In genomic region chr19:43775299-43775890, GRCh38 we compare ENCODE assay signal across 22 cellular contexts. TPM values are rescaled to one million over a fixed set of nuclear protein-coding genes. Genes with fewer than 3 reads are reported as not detected.
DNase-seq lines count a peak whose midpoint lies in the region; ATAC-seq and TF ChIP-seq lines count a peak whose summit lies in the region.
"Had no signal": no experiment of that assay in that cellular context is flagged by ENCODE, and none has a peak within 500 bp of the region (broad histone marks: within the 10 kb centered on the region; RNA-seq: fewer than 3 reads in every experiment).

No MANE protein-coding gene starts in this region.

- WGBS in tibial nerve, 2 donors, result 95% methylated on average over 7 of the region's 7 CpGs

- POLR2A ChIA-PET in activated CD4-positive, alpha-beta T cell treated with anti-CD3 and anti-CD28 coated beads, Interleukin-2, amount 10 ng/mL, durations not matched to agents 7 days and 5 days (lab: Charles Lee), result no interaction called here
- POLR2A ChIA-PET in CD4-positive, alpha-beta memory T cell (lab: Charles Lee; ENCODE audit: partially characterized antibody), result interaction anchor here (1.0 to 7.8 kb wide), 4 partner anchors 8 to 21 kb away, joined by 3 to 106 read pairs (median 54); partner anchors contain the start of gene SMG9

- H3K27me3 ChIP-seq in CD4-positive, alpha-beta memory T cell (ENCODE audit: insufficient read depth, low read length), result no peaks in the 10 kb centered on the region
- peaks cover 0 to 18% of the 10 kb centered on the region in 2 donors for H3K27me3 ChIP-seq in tibial nerve
- H3K27me3 ChIP-seq: suprapubic skin had no signal

- peaks cover 20% of the 10 kb centered on the region for H3K36me3 ChIP-seq in CD4-positive, alpha-beta memory T cell (ENCODE audit: insufficient read depth, low read length)
- no peaks in the 10 kb centered on the region for H3K36me3 ChIP-seq in tibial nerve
- H3K36me3 ChIP-seq: suprapubic skin had no signal

- no peak overlapping the region for H3K27ac Mint-ChIP-seq in activated CD4-positive, alpha-beta T cell treated with anti-CD3 and anti-CD28 coated beads, Interleukin-2, amount 10 ng/mL, durations not matched to agents 7 days and 5 days
- H3K27ac Mint-ChIP-seq in CD4-positive, alpha-beta memory T cell, result peak overlapping the region in 4 of 7 donors; percentile 71 to 95 (median 80)
- H3K27ac Mint-ChIP-seq in activated T-helper 17 cell treated with anti-CD3 and anti-CD28 coated beads, Interleukin-2, amount 50 U/mL, for 72 hours, result peak overlapping the region; percentile 85
- peak overlapping the region in 5 of 6 donors; percentile 22 to 81 (median 66) for H3K27ac Mint-ChIP-seq in naive B cell

- intact Hi-C loops in CD4-positive, alpha-beta memory T cell (cut with micrococcal nuclease), result no loop called here

- peaks cover 28% of the 10 kb centered on the region for H3K36me3 Mint-ChIP-seq in activated CD4-positive, alpha-beta T cell treated with anti-CD3 and anti-CD28 coated beads, Interleukin-2, amount 10 ng/mL, durations not matched to agents 7 days and 5 days (ENCODE audit: low read depth)
- H3K36me3 Mint-ChIP-seq in CD4-positive, alpha-beta memory T cell, result peaks cover under 1 to 19% of the 10 kb centered on the region in 2 donors
- peaks cover 99% of the 10 kb centered on the region for H3K36me3 Mint-ChIP-seq in activated T-helper 17 cell treated with anti-CD3 and anti-CD28 coated beads, Interleukin-2, amount 50 U/mL, for 72 hours (ENCODE audit: low read depth)
- peaks cover 0 to 8% of the 10 kb centered on the region in 2 donors for H3K36me3 Mint-ChIP-seq in naive B cell

- no peak for TF ChIP-seq POLR2A in tibial nerve (IDR thresholded peaks at IDR 0.05)

- no peak for TF ChIP-seq EP300 in tibial nerve (IDR thresholded peaks at IDR 0.05)

- no peak for TF ChIP-seq CTCF in tibial nerve (IDR thresholded peaks at IDR 0.05)

- no peaks in the 10 kb centered on the region for H3K27me3 Mint-ChIP-seq in activated CD4-positive, alpha-beta T cell treated with anti-CD3 and anti-CD28 coated beads, Interleukin-2, amount 10 ng/mL, durations not matched to agents 7 days and 5 days
- no peaks in the 10 kb centered on the region for H3K27me3 Mint-ChIP-seq in CD4-positive, alpha-beta memory T cell
- H3K27me3 Mint-ChIP-seq in activated T-helper 17 cell treated with anti-CD3 and anti-CD28 coated beads, Interleukin-2, amount 50 U/mL, for 72 hours, result no peaks in the 10 kb centered on the region
- H3K27me3 Mint-ChIP-seq in naive B cell, result peaks cover 0 to 11% (median 0%) of the 10 kb centered on the region in 3 donors
- H3K27me3 Mint-ChIP-seq: effector memory CD8-positive, alpha-beta T cell had no signal

- no peak for DNase-seq in activated CD4-positive, alpha-beta T cell treated with anti-CD3 and anti-CD28 coated beads, Interleukin-2, amount 10 ng/mL, durations not matched to agents 7 days and 5 days
- DNase-seq in activated CD4-positive, alpha-beta T cell treated with anti-CD3 and anti-CD28 coated beads for 4 hours, result no peak
- DNase-seq in CD4-positive, alpha-beta memory T cell, result no peak
- no peak for DNase-seq in naive B cell
- no peak for DNase-seq in tibial nerve (ENCODE audit: low spot score in 2 of 2)
- no peak for DNase-seq in HK-2 (ENCODE audit: unreplicated experiment)
- no peak for DNase-seq in Ammon's horn (ENCODE audit: low spot score)
- DNase-seq: activated CD4-positive, alpha-beta T cell treated with anti-CD3 and anti-CD28 coated beads, Interleukin-2, amount 50 U/mL, for 1 hour; aorta; DMS79 treated with DMSO at 0.1 percent for 48 hours; effector memory CD8-positive, alpha-beta T cell; KG1; left cardiac atrium; NCI-H1930; stimulated activated CD4-positive, alpha-beta T cell treated with anti-CD3 and anti-CD28 coated beads, Interleukin-4, amount 100 ng/mL, for 4 hours had no signal

- peaks cover 44% of the 10 kb centered on the region for H3K4me1 Mint-ChIP-seq in activated CD4-positive, alpha-beta T cell treated with anti-CD3 and anti-CD28 coated beads, Interleukin-2, amount 10 ng/mL, durations not matched to agents 7 days and 5 days
- H3K4me1 Mint-ChIP-seq in CD4-positive, alpha-beta memory T cell, result peaks cover 31 to 59% (median 43%) of the 10 kb centered on the region in 4 donors
- peaks cover 29% of the 10 kb centered on the region for H3K4me1 Mint-ChIP-seq in activated T-helper 17 cell treated with anti-CD3 and anti-CD28 coated beads, Interleukin-2, amount 50 U/mL, for 72 hours
- H3K4me1 Mint-ChIP-seq in naive B cell, result peaks cover 47 to 69% (median 48%) of the 10 kb centered on the region in 3 donors

- H3K9me3 ChIP-seq in CD4-positive, alpha-beta memory T cell (ENCODE audit: control insufficient read depth in 1 of 2, low read length in 2 of 2), result no peaks in the 10 kb centered on the region
- H3K9me3 ChIP-seq in tibial nerve, result no peaks in the 10 kb centered on the region
- H3K9me3 ChIP-seq: A549, suprapubic skin had no signal

- CTCF ChIA-PET in activated CD4-positive, alpha-beta T cell treated with anti-CD3 and anti-CD28 coated beads, Interleukin-2, amount 10 ng/mL, durations not matched to agents 7 days and 5 days (lab: Charles Lee), result interaction anchor here (0.7 to 9.1 kb wide), 5 partner anchors 8 to 21 kb away, joined by 3 to 88 read pairs (median 3); no protein-coding TSS in a partner anchor
- CTCF ChIA-PET in CD4-positive, alpha-beta memory T cell (lab: Charles Lee; ENCODE audit: partially characterized antibody), result interaction anchor here (1.0 to 8.1 kb wide), 5 partner anchors 9 to 181 kb away, joined by 3 to 94 read pairs (median 4); no protein-coding TSS in a partner anchor

- peak overlapping the region; percentile 3 for H3K4me3 Mint-ChIP-seq in activated CD4-positive, alpha-beta T cell treated with anti-CD3 and anti-CD28 coated beads, Interleukin-2, amount 10 ng/mL, durations not matched to agents 7 days and 5 days
- H3K4me3 Mint-ChIP-seq in CD4-positive, alpha-beta memory T cell, result peak overlapping the region in 2 of 8 donors; percentile 17 to 58
- H3K4me3 Mint-ChIP-seq in activated T-helper 17 cell treated with anti-CD3 and anti-CD28 coated beads, Interleukin-2, amount 50 U/mL, for 72 hours, result peak overlapping the region; percentile 86
- peak overlapping the region in 3 of 8 donors; percentile 18 to 89 (median 53) for H3K4me3 Mint-ChIP-seq in naive B cell
- H3K4me3 Mint-ChIP-seq: effector memory CD8-positive, alpha-beta T cell had no signal

- no peak for ATAC-seq in activated T-helper 17 cell treated with anti-CD3 and anti-CD28 coated beads, Interleukin-2, amount 50 U/mL, for 72 hours (replicated peaks)
- ATAC-seq in naive B cell (ENCODE audit: low read depth in 2 of 2), result no peak
- ATAC-seq: A549; effector memory CD8-positive, alpha-beta T cell; HCT116 had no signal

- no peak overlapping the region for H3K4me3 ChIP-seq in CD4-positive, alpha-beta memory T cell (ENCODE audit: low read length in 2 of 2)
- H3K4me3 ChIP-seq in tibial nerve, result no peak overlapping the region
- H3K4me3 ChIP-seq: A549 had no signal

- no peaks in the 10 kb centered on the region for H3K9me3 Mint-ChIP-seq in activated CD4-positive, alpha-beta T cell treated with anti-CD3 and anti-CD28 coated beads, Interleukin-2, amount 10 ng/mL, durations not matched to agents 7 days and 5 days
- H3K9me3 Mint-ChIP-seq in CD4-positive, alpha-beta memory T cell, result no peaks in the 10 kb centered on the region
- H3K9me3 Mint-ChIP-seq in activated T-helper 17 cell treated with anti-CD3 and anti-CD28 coated beads, Interleukin-2, amount 50 U/mL, for 72 hours, result no peaks in the 10 kb centered on the region
- no peaks in the 10 kb centered on the region for H3K9me3 Mint-ChIP-seq in naive B cell
- H3K9me3 Mint-ChIP-seq: effector memory CD8-positive, alpha-beta T cell had no signal

- no peak overlapping the region for H3K27ac ChIP-seq in CD4-positive, alpha-beta memory T cell (ENCODE audit: low read depth, low read length)
- H3K27ac ChIP-seq in tibial nerve, result no peak overlapping the region
- H3K27ac ChIP-seq: C4-2B had no signal

- peaks cover 52% of the 10 kb centered on the region for H3K4me1 ChIP-seq in CD4-positive, alpha-beta memory T cell (ENCODE audit: insufficient read depth, low read length)
- H3K4me1 ChIP-seq in tibial nerve, result peaks cover 0 to 50% (median 25%) of the 10 kb centered on the region in 4 donors

RNA-seq across cellular contexts. Expression of gene KCNN4, which starts 5.4 kb away (rescaled TPM):
- total RNA-seq in activated CD4-positive, alpha-beta T cell treated with anti-CD3 and anti-CD28 coated beads, Interleukin-2, amount 10 ng/mL, durations not matched to agents 7 days and 5 days, result 10 to 100 TPM; 31.9 to 34.5 TPM
- total RNA-seq in CD4-positive, alpha-beta memory T cell, result 10 to 100 TPM; 33.6 to 33.9 TPM
- 10 to 100 TPM; 10.5 to 23.7 TPM for polyA plus RNA-seq in CD4-positive, alpha-beta memory T cell
- total RNA-seq in activated T-helper 17 cell treated with anti-CD3 and anti-CD28 coated beads, Interleukin-2, amount 50 U/mL, for 72 hours, result 100 to 1,000 TPM; 116 to 385 TPM
- polyA plus RNA-seq in naive B cell (ENCODE audit: low read depth in 6 of 6), result 10 to 100 TPM in 4 of 6 donors, 1 to 10 TPM in 2; 9.7 to 17.2 (median 10.3) TPM
- 10 to 100 TPM in 1 of 4 donors, 1 to 10 TPM in 3; 4.6 to 18.3 (median 6.8) TPM for total RNA-seq in tibial nerve

RNA-seq across cellular contexts. Expression of gene SMG9, which starts 20.6 kb away (rescaled TPM):
- 10 to 100 TPM; 69.1 to 71.0 TPM for total RNA-seq in activated CD4-positive, alpha-beta T cell treated with anti-CD3 and anti-CD28 coated beads, Interleukin-2, amount 10 ng/mL, durations not matched to agents 7 days and 5 days
- 10 to 100 TPM; 57.6 to 57.9 TPM for total RNA-seq in CD4-positive, alpha-beta memory T cell
- polyA plus RNA-seq in CD4-positive, alpha-beta memory T cell, result 10 to 100 TPM in 1 of 2 donors, 1 to 10 TPM in 1; 3.8 to 13.7 TPM
- total RNA-seq in activated T-helper 17 cell treated with anti-CD3 and anti-CD28 coated beads, Interleukin-2, amount 50 U/mL, for 72 hours, result 100 to 1,000 TPM in 1 of 2 donors, 10 to 100 TPM in 1; 70.4 to 109 TPM
- polyA plus RNA-seq in naive B cell (ENCODE audit: low read depth in 6 of 6), result 10 to 100 TPM in 2 of 6 donors, 1 to 10 TPM in 4; 2.7 to 13.0 (median 8.2) TPM
- total RNA-seq in tibial nerve, result 10 to 100 TPM; 14.6 to 49.8 (median 28.0) TPM

RNA-seq across cellular contexts. Expression of gene LYPD5, which starts 26.9 kb away (rescaled TPM):
- total RNA-seq in activated CD4-positive, alpha-beta T cell treated with anti-CD3 and anti-CD28 coated beads, Interleukin-2, amount 10 ng/mL, durations not matched to agents 7 days and 5 days, result under 1 TPM; 0.62 to 0.79 TPM
- under 1 TPM; 0.49 to 0.97 TPM for total RNA-seq in CD4-positive, alpha-beta memory T cell
- under 1 TPM; 0.27 to 0.50 TPM for polyA plus RNA-seq in CD4-positive, alpha-beta memory T cell
- total RNA-seq in activated T-helper 17 cell treated with anti-CD3 and anti-CD28 coated beads, Interleukin-2, amount 50 U/mL, for 72 hours, result 1 to 10 TPM in 1 of 2 donors, under 1 TPM in 1; 0.73 to 6.6 TPM
- polyA plus RNA-seq in naive B cell (ENCODE audit: low read depth in 6 of 6), result under 1 TPM in 2 of 6 donors, not detected in 4; 0.28 to 0.65 TPM
- 1 to 10 TPM in 1 of 4 donors, under 1 TPM in 3; 0.39 to 2.1 (median 0.53) TPM for total RNA-seq in tibial nerve
- total RNA-seq: chondrocyte had no signal

RNA-seq across cellular contexts. Expression of gene ZNF283, which starts 51.7 kb away (rescaled TPM):
- total RNA-seq in activated CD4-positive, alpha-beta T cell treated with anti-CD3 and anti-CD28 coated beads, Interleukin-2, amount 10 ng/mL, durations not matched to agents 7 days and 5 days, result 1 to 10 TPM; 6.1 to 7.4 TPM
- total RNA-seq in CD4-positive, alpha-beta memory T cell, result 10 to 100 TPM; 18.1 to 20.7 TPM
- 1 to 10 TPM; 4.3 to 4.9 TPM for polyA plus RNA-seq in CD4-positive, alpha-beta memory T cell
- 10 to 100 TPM in 1 of 2 donors, 1 to 10 TPM in 1; 7.7 to 12.3 TPM for total RNA-seq in activated T-helper 17 cell treated with anti-CD3 and anti-CD28 coated beads, Interleukin-2, amount 50 U/mL, for 72 hours
- polyA plus RNA-seq in naive B cell (ENCODE audit: low read depth in 6 of 6), result 1 to 10 TPM in 5 of 6 donors, not detected in 1; 2.0 to 6.4 (median 5.5) TPM
- total RNA-seq in tibial nerve, result 10 to 100 TPM in 2 of 4 donors, 1 to 10 TPM in 2; 4.2 to 12.3 (median 10.4) TPM

RNA-seq across cellular contexts. Expression of gene IRGC, which starts 59.5 kb away (rescaled TPM):
- total RNA-seq in activated CD4-positive, alpha-beta T cell treated with anti-CD3 and anti-CD28 coated beads, Interleukin-2, amount 10 ng/mL, durations not matched to agents 7 days and 5 days, result not detected
- not detected for total RNA-seq in CD4-positive, alpha-beta memory T cell
- not detected for polyA plus RNA-seq in CD4-positive, alpha-beta memory T cell
- total RNA-seq in activated T-helper 17 cell treated with anti-CD3 and anti-CD28 coated beads, Interleukin-2, amount 50 U/mL, for 72 hours, result not detected
- polyA plus RNA-seq in naive B cell (ENCODE audit: low read depth in 6 of 6), result not detected
- total RNA-seq in tibial nerve, result not detected
- total RNA-seq: aorta, chondrocyte, glomerular endothelial cell, left cardiac atrium, suprapubic skin had no signal
- polyA plus RNA-seq: A549, aorta had no signal
